In the genomic region with DNA sequence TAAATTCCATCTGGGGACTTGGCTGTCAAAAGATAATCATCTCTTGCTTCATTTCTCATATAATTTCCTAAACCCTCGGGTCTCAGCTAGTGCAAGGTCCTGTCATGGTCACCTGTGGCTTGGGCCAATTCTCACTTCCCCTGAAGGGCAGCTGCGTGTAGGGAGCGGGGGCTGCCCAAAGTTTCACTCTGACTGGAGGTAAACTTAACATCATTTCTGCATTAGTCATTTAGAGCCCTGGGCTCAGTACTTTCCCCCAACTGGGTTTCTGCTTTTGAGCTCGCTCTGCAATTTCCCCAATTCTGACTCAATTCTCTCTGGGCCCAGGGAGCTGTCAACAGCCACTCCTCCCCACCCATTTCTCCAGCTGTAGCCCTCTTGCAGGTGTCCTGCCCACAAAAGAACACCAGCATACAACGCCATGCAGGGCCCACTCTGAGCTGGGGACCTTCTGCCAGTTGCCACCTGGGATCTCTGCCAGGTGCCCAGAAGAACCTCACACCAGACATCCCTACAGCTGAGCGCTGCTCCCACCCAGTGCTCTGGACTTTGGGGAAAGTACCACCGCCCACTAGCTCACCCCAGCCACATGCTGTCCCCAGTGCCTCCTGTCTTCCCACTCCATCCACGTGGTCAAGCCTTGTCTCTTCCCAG, we compare ENCODE assay signal across 8 cellular contexts. TPM values are rescaled to one million over a fixed set of nuclear protein-coding genes. Genes with fewer than 3 reads are reported as not detected.
DNase-seq lines count a peak whose midpoint lies in the region; ATAC-seq and TF ChIP-seq lines count a peak whose summit lies in the region.

No MANE protein-coding gene starts in this region.

- peak; percentile 30 for DNase-seq in GOT3 (lab: John Stamatoyannopoulos, UW)
- peak; percentile 88 for DNase-seq in M059J (ENCODE audit: low read depth)
- peak; percentile 43 to 51 for DNase-seq in activated CD4-positive, alpha-beta T cell treated with anti-CD3 and anti-CD28 coated beads, Interleukin-2, amount 50 U/mL, for 4 hours
- DNase-seq in skeletal muscle cell (ENCODE audit: low read depth), result peak; percentile 29
- DNase-seq in NCI-H2196 (lab: John Stamatoyannopoulos, UW; ENCODE audit: unreplicated experiment), result no peak
- no peak for DNase-seq in NCI-H128 (lab: John Stamatoyannopoulos, UW; ENCODE audit: unreplicated experiment)

- peak; percentile 62 for ATAC-seq in esophagus mucosa

- H3K4me3 ChIP-seq in skeletal muscle cell (ENCODE audit: low read depth, low read length), result no peak overlapping the region

- TF ChIP-seq POLR2A in GM10847 (IDR thresholded peaks at IDR 0.05; ENCODE audit: extremely low read depth, insufficient read length), result peak; percentile 38

RNA-seq across cellular contexts. Expression of a gene that starts 37.9 kb away (rescaled TPM):
- total RNA-seq in M059J (2014; rRNA removed; shearing (Covaris generic)), result 71.2 and 89.5 TPM in 2 replicates
- 11.1 TPM for total RNA-seq in esophagus mucosa

Comparison
In these comparisons a context has a peak if more than half of its experiments do, and no peak if none do; other contexts are left out.
1. DNase-seq: peak in GOT3 (single experiment), M059J (single experiment), activated CD4-positive, alpha-beta T cell treated with anti-CD3 and anti-CD28 coated beads, Interleukin-2, amount 50 U/mL, for 4 hours (2 of 2) and skeletal muscle cell (single experiment); none in NCI-H2196 (single experiment) and NCI-H128 (single experiment).